In the genomic region with DNA sequence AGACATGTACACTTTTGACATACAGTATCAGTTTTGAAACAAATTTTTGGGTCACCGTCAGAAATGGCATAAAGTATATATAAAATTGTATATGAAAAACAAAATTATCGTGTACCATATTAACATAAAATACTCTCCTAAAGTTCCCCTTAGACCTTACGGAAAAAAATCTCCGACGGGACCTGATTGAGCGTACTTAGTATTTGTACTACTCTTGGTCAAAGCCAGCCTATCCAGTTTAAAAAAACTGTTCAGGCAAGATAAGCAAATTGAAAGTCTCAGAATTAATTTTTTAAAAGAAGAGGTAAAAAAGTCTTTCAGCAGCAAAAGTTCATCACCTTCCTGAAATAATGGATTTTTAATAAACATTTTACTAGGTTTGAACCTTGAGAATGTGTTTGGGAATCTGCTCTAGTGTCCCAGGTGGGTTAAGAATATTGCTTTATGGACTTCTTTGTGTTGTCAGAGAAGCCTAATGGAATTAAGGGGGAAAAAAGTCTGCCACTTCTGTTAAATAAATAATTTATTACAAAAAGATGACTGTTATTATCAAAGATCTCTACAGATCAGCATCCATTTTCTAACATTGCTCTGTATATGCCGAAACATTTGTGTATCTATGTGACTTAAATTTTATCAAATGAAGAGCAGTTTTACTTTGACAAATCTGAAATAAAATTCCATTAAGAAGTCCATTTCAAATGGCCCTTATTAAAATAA, we compare ENCODE assay signal across 16 cellular contexts. TPM values are rescaled to one million over a fixed set of nuclear protein-coding genes. Genes with fewer than 3 reads are reported as not detected.
DNase-seq lines count a peak whose midpoint lies in the region; ATAC-seq, FAIRE-seq and TF ChIP-seq lines count a peak whose summit lies in the region.
"Had no signal": no experiment of that assay in that cellular context is flagged by ENCODE, and none has a peak within 500 bp of the region (broad histone marks: within the 10 kb centered on the region; RNA-seq: fewer than 3 reads in every experiment).

No MANE protein-coding gene starts in this region.

- BruUV-seq in HepG2 (replicated peaks; lab: Mats Ljungman, UMichigan) = no TSS peak

- no peaks in the 10 kb centered on the region for H4K20me1 ChIP-seq in HepG2 (ENCODE audit: insufficient read depth, low read length)

- CTCF ChIA-PET in HepG2 (lab: Yijun Ruan, JAX; ENCODE audit: low intra/inter-chr PET ratio, low total read pairs) = no interaction called here

- no peak for TF ChIP-seq RAD21 in HepG2 (CRISPR knock-in tag; IDR thresholded peaks at IDR 0.05)

- no peak overlapping the region for H3K9ac ChIP-seq in HepG2 (ENCODE audit: insufficient read depth, low read depth, low read length)

- H2AFZ ChIP-seq in HepG2 (ENCODE audit: low read length) = no peak overlapping the region

- no peaks in the 10 kb centered on the region for H3K36me3 ChIP-seq in right lobe of liver
- no peaks in the 10 kb centered on the region for H3K36me3 ChIP-seq in HepG2 (replicated peaks in 1 of 2; ENCODE audit: control insufficient read depth in 1 of 2, insufficient read depth in 2 of 2, low read length in 2 of 2)
- H3K36me3 ChIP-seq in prostate gland = no peaks in the 10 kb centered on the region
- H3K36me3 ChIP-seq: MG63, ovary had no signal

- H3K79me2 ChIP-seq in HepG2 (ENCODE audit: insufficient read depth, low read length) = no peaks in the 10 kb centered on the region

- no peak overlapping the region for H3K4me2 ChIP-seq in HepG2 (ENCODE audit: low read depth, low read length)

- FAIRE-seq in HepG2 (lab: Jason Lieb, UNC) = no peak
- peak; percentile 51 for FAIRE-seq in frontal cortex (lab: Jason Lieb, UNC)
- no peak for FAIRE-seq in GM12891 (lab: Jason Lieb, UNC)

- H3K4me3 ChIP-seq in right lobe of liver (peak overlapping the region in 2 of 3 donors; percentile 8 to 46), HepG2 (replicated peaks in 1 of 3; ENCODE audit: insufficient read depth in 1 of 3, low read depth in 2 of 3, low read length in 3 of 3) (0 out of 6 replicates have a peak overlapping the region, but pooled peaks of 1 of the 3 experiments have one; percentile 43), prostate gland (peak overlapping the region; percentile 7 to 35)

- H3K4me1 ChIP-seq in right lobe of liver (peaks cover 0 to 10% (median 0%) of the 10 kb centered on the region in 4 donors), HepG2 (ENCODE audit: insufficient read depth, low read length) (peaks cover 18% of the 10 kb centered on the region), prostate gland (replicated peaks) (no peaks in the 10 kb centered on the region)

- no peaks in the 10 kb centered on the region for H3K9me3 ChIP-seq in right lobe of liver
- no peaks in the 10 kb centered on the region for H3K9me3 ChIP-seq in HepG2 (ENCODE audit: low read length)
- no peaks in the 10 kb centered on the region for H3K9me3 ChIP-seq in prostate gland
- H3K9me3 ChIP-seq: MG63, ovary, testis had no signal

- ATAC-seq in right lobe of liver (no peak), HepG2 (no peak), GM18498 (IDR thresholded peaks at IDR 0.05; ENCODE audit: unreplicated experiment) (no peak), GM21576 (IDR thresholded peaks at IDR 0.05; ENCODE audit: unreplicated experiment) (no peak)
- ATAC-seq: activated CD8-positive, alpha-beta memory T cell treated with anti-CD3 and anti-CD28 coated beads, Interleukin-2, amount 10 ng/mL, durations not matched to agents 7 days and 5 days had no signal

- TF ChIP-seq CTCF in right lobe of liver (IDR thresholded peaks at IDR 0.05) (no peak), HepG2 (CRISPR knock-in tag; IDR thresholded peaks at IDR 0.05) (no peak), prostate gland (IDR thresholded peaks at IDR 0.05) (no peak)

- POLR2A ChIA-PET in HepG2 (lab: Yijun Ruan, JAX) = no interaction called here

- DNase-seq in right lobe of liver = no peak
- DNase-seq in HepG2 (ENCODE audit: low spot score) = no peak
- no peak for DNase-seq in frontal cortex (ENCODE audit: low spot score in 2 of 2)
- no peak for DNase-seq in prostate gland (ENCODE audit: low spot score)
- no peak for DNase-seq in NCI-H226
- DNase-seq in GM12891 (ENCODE audit: insufficient read length, low spot score) = no peak
- DNase-seq: activated CD4-positive, CD25-positive, alpha-beta regulatory T cell treated with anti-CD3 and anti-CD28 coated beads, Interleukin-2, amount 50 U/mL, for 72 hours; activated CD8-positive, alpha-beta memory T cell treated with anti-CD3 and anti-CD28 coated beads, Interleukin-2, amount 10 ng/mL, durations not matched to agents 7 days and 5 days; activated effector memory CD4-positive, alpha-beta T cell treated with anti-CD3 and anti-CD28 coated beads, Interleukin-2, amount 50 U/mL, for 16 hours; MG63; NCI-H2081 treated with DMSO at 0.1 percent for 48 hours; ovary; T-helper 1 cell had no signal

- H3K27ac ChIP-seq in right lobe of liver (peak overlapping the region in 1 of 3 donors; percentile 67), HepG2 (ENCODE audit: extremely low read length, insufficient read depth, low read length) (no peak overlapping the region), prostate gland (peak overlapping the region; percentile 79 to 82)

- no peaks in the 10 kb centered on the region for H3K27me3 ChIP-seq in right lobe of liver
- H3K27me3 ChIP-seq in HepG2 (ENCODE audit: control insufficient read depth in 1 of 2, insufficient read depth in 2 of 2, low read length in 2 of 2) = no peaks in the 10 kb centered on the region
- no peaks in the 10 kb centered on the region for H3K27me3 ChIP-seq in prostate gland (replicated peaks; ENCODE audit: insufficient read depth)
- H3K27me3 ChIP-seq: MG63, ovary, testis had no signal

- TF ChIP-seq EP300 in HepG2 (IDR thresholded peaks at IDR 0.05; ENCODE audit: low read depth in 2 of 2, low read length in 2 of 2) = no peak
- no peak for TF ChIP-seq EP300 in HepG2 (CRISPR knock-in tag; IDR thresholded peaks at IDR 0.05; ENCODE audit: borderline replicate concordance)

- in situ Hi-C loops in HepG2 (cut with HindIII; ENCODE audit: extremely low pct_ligation_motif_present, low pct_unique_long_range_greater_than_20kb) = loop anchor here (10.0 to 25.0 kb wide), 2 partner anchors 589 to 716 kb away; no protein-coding TSS in a partner anchor

- intact Hi-C loops in right lobe of liver (cut with DNase I) (loop anchor here in 1 of 2 donors (10.0 kb wide), 1 partner anchor 76 kb away; no protein-coding TSS in a partner anchor), HepG2 (cut with micrococcal nuclease; ENCODE audit: unreplicated experiment) (loop anchor here (10.0 kb wide), 1 partner anchor 116 kb away; no protein-coding TSS in a partner anchor), prostate gland (cut with DNase I) (loop anchor here (5.0 to 10.0 kb wide), 4 partner anchors 56 to 714 kb away; no protein-coding TSS in a partner anchor)

- no peak for TF ChIP-seq POLR2A in right lobe of liver (IDR thresholded peaks at IDR 0.05)
- no peak for TF ChIP-seq POLR2A in HepG2 (IDR thresholded peaks at IDR 0.05; ENCODE audit: insufficient read depth in 1 of 2, low read depth in 2 of 2, low read length in 2 of 2)
- no peak for TF ChIP-seq POLR2A in prostate gland (IDR thresholded peaks at IDR 0.05)
- no peak for TF ChIP-seq POLR2A in GM12891 (IDR thresholded peaks at IDR 0.05; ENCODE audit: low read depth, low read length)

- WGBS in right lobe of liver (ENCODE audit: insufficient coverage, low coverage, low lambda C conversion rate, missing lambda C conversion rate) = 65% methylated on average over 7 of the region's 7 CpGs
- WGBS in HepG2 (ENCODE audit: low lambda C conversion rate) = 95% methylated on average over 7 of the region's 7 CpGs
- WGBS in prostate gland = 67% methylated on average over 7 of the region's 7 CpGs

TF ChIP-seq in HepG2, 621 proteins besides CTCF, POLR2A, EP300 and RAD21 (continues in another document):
- TF ChIP-seq SMARCE1 (IDR thresholded peaks at IDR 0.05; ENCODE audit: borderline replicate concordance) = no peak
- no peak for TF ChIP-seq SP1 (IDR thresholded peaks at IDR 0.05)
- no peak for TF ChIP-seq SP1 (CRISPR knock-in tag; IDR thresholded peaks at IDR 0.05)
- no peak for TF ChIP-seq ZNF644 (CRISPR knock-in tag; IDR thresholded peaks at IDR 0.05; ENCODE audit: low read depth)
- no peak for TF ChIP-seq MAFK (conservative IDR thresholded peaks at IDR 0.05 in 1 of 2, IDR thresholded peaks at IDR 0.05 in 1 of 2; ENCODE audit: low read length in 2 of 2)

TF ChIP-seq in GM12891, 5 proteins besides CTCF, POLR2A, EP300 and RAD21:
- no peak for TF ChIP-seq POLR2AphosphoS5 (IDR thresholded peaks at IDR 0.05; ENCODE audit: low read depth, low read length)
- no peak for TF ChIP-seq TAF1 (IDR thresholded peaks at IDR 0.05; ENCODE audit: low read depth, low read length)
- no peak for TF ChIP-seq PAX5 (IDR thresholded peaks at IDR 0.05; ENCODE audit: insufficient read depth, low read length, severe bottlenecking)
- TF ChIP-seq POU2F2 (IDR thresholded peaks at IDR 0.05; ENCODE audit: low read depth, low read length) = no peak
- no peak for TF ChIP-seq SPI1 (IDR thresholded peaks at IDR 0.05; ENCODE audit: low read depth, low read length)

RNA-seq across cellular contexts. Expression of a gene that starts 48.6 kb away (rescaled TPM):
- total RNA-seq in right lobe of liver (10 to 100 TPM; 36.7 to 59.4 (median 46.7) TPM), HepG2 (2016; rRNA removed; fragmentation: Illumina TruSeq; extraction: Trizol) (7.7 and 8.8 TPM in 2 replicates), frontal cortex (39.9 TPM), prostate gland (100 to 1,000 TPM; 111 to 189 TPM)
- total RNA-seq in HepG2 (2016; cell fraction: cytosol; rRNA removed; fragmentation: Illumina TruSeq; extraction: Trizol; ENCODE audit: low read depth) = 11.5 and 12.8 TPM in 2 replicates
- 6.2 and 8.2 TPM in 2 replicates for total RNA-seq in HepG2 (2016; cell fraction: insoluble cytoplasmic fraction; rRNA removed; fragmentation: Illumina TruSeq; extraction: Trizol)
- 12.2 and 13.4 TPM in 2 replicates for total RNA-seq in HepG2 (2016; cell fraction: membrane; rRNA removed; fragmentation: Illumina TruSeq; extraction: Trizol)
- 25.7 and 27.1 TPM in 2 replicates for total RNA-seq in HepG2 (2016; cell fraction: nucleus; rRNA removed; fragmentation: Illumina TruSeq; extraction: Trizol)
- 1.5 and 1.9 TPM in 2 replicates for polyA plus RNA-seq in HepG2 (2011; rRNA removed)
- 0.60 and 0.82 TPM in 2 replicates for polyA plus RNA-seq in HepG2 (2011; cell fraction: cytosol; rRNA removed)
- 7.8 and 10.1 TPM in 2 replicates for polyA plus RNA-seq in HepG2 (2011; cell fraction: nucleus; rRNA removed)
- 0.49 and 0.97 TPM in 2 replicates for polyA plus RNA-seq in HepG2 (2012)
- 0.09 and 0.28 TPM in 2 replicates for polyA plus RNA-seq in HepG2 (2016; cell fraction: cytosol; fragmentation: Illumina TruSeq; extraction: Trizol; ENCODE audit: low read depth)
- 0.16 and 0.39 TPM in 2 replicates for polyA plus RNA-seq in HepG2 (2016; cell fraction: insoluble cytoplasmic fraction; fragmentation: Illumina TruSeq; extraction: Trizol; ENCODE audit: low read depth)
- not detected in 2 replicates for polyA plus RNA-seq in HepG2 (2016; cell fraction: membrane; fragmentation: Illumina TruSeq; extraction: Trizol; ENCODE audit: low read depth)
- polyA plus RNA-seq in HepG2 (2016; cell fraction: nucleus; fragmentation: Illumina TruSeq; extraction: Trizol; ENCODE audit: insufficient read depth, low read depth) = 0.85 and 1.2 TPM in 2 replicates
- 66.0 and 85.3 TPM in 2 replicates for polyA minus RNA-seq in HepG2 (2011; rRNA and poly(A)+ RNA removed; ENCODE audit: low replicate concordance)
- 9.1 and 9.6 TPM in 2 replicates for polyA minus RNA-seq in HepG2 (2011; cell fraction: cytosol; rRNA and poly(A)+ RNA removed)
- 102 and 114 TPM in 2 replicates for polyA minus RNA-seq in HepG2 (2011; cell fraction: nucleus; rRNA and poly(A)+ RNA removed)
- 1.6 TPM for polyA plus RNA-seq in GM12891 (2012; ENCODE audit: low read depth, missing spikeins)
